In genomic region chr5:82352146-82352791, GRCh38 we compare ENCODE assay signal across 1 cellular context.
TF ChIP-seq lines count a peak whose summit lies in the region.

No MANE protein-coding gene starts in this region.

TF ChIP-seq in GM12878, 131 proteins besides CTCF, POLR2A, EP300 and RAD21 (continued from another document):
- TF ChIP-seq TCF3 (IDR thresholded peaks at IDR 0.05; ENCODE audit: borderline replicate concordance, insufficient read depth, low read depth, low read length) (no peak), TCF12 (IDR thresholded peaks at IDR 0.05; ENCODE audit: low read depth, low read length) (no peak), CEBPZ (IDR thresholded peaks at IDR 0.05; ENCODE audit: low read depth, low read length) (no peak)
